In the genomic region with DNA sequence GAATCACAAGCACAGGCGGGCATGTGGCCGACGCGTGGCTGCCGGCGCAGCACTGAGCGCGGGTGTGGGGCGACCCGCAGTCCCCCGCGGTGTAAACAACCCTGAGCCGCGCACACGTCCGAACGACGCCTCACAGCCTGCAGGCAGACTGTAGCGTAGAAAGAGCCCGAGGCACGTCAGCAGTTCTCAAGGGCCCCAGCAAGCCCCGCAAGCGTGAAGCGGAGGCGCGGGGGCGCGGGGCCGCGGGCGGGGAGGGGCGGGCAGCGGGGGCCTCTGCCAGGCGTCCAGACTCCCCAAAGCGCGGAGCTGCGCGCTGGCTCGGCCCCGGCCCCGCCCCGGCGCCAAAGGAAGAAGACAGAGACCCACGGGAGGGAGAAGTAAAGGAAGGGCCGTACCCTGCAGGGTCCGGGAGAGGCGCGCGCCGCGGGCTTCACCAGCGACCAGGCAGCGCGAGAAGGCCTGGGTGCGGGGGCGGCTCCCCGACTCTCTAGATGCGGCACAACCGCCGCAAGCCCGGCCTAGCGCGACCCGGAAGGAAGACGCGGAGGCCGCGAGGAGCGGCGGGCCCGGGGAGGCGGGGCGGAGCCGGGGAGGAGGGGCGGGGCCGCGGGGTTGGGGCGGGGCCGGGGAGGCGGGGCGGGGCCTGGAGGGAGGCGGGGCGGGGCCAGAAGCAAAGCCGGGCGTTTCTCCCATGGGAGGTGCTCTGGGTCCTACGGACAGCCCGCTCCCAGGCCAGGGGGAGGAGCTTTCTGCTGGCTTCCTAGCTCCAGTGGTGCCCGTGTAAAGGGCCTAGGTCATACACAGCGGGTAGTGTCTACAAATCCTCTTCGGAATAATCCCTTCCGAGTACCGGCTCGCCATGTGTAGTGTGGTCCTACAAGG, we compare ENCODE assay signal across 8 cellular contexts. TPM values are rescaled to one million over a fixed set of nuclear protein-coding genes. Genes with fewer than 3 reads are reported as not detected.
A peak's percentile ranks its signal among the peaks of the same experiment; 100 is the strongest.
DNase-seq lines count a peak whose midpoint lies in the region; ATAC-seq and TF ChIP-seq lines count a peak whose summit lies in the region.

A gene (minus strand): TSS at position 536 of the 882 bp plus-strand sequence. CDS start 20,958 bp downstream, outside the sequence.

- POLR2A ChIA-PET in RWPE1 (lab: Yijun Ruan, JAX; ENCODE audit: low non-redundant PET) = no interaction called here
- POLR2A ChIA-PET in naive thymus-derived CD8-positive, alpha-beta T cell (lab: Charles Lee) = interaction anchor here (0.7 kb wide), 1 partner anchor 19 kb away, joined by 3 read pairs; no protein-coding TSS in a partner anchor

- TF ChIP-seq RAD21 in Ishikawa (IDR thresholded peaks at IDR 0.05; ENCODE audit: low read depth) = no peak

- no peak for TF ChIP-seq EP300 in Ishikawa (IDR thresholded peaks at IDR 0.05; ENCODE audit: borderline replicate concordance)

- no peak for TF ChIP-seq CTCF in RWPE1 (conservative IDR thresholded peaks at IDR 0.05; ENCODE audit: low read depth)

- CTCF ChIA-PET in RWPE1 (lab: Yijun Ruan, JAX) = interaction anchor here (0.6 kb wide), 1 partner anchor 828 kb away, joined by 8 read pairs; no protein-coding TSS in a partner anchor

- H3K27ac Mint-ChIP-seq in naive thymus-derived CD8-positive, alpha-beta T cell = peak within 1 kb of the TSS; percentile 87 to 97 (median 95)

- no peaks in the 10 kb centered on the region for H3K27me3 Mint-ChIP-seq in naive thymus-derived CD8-positive, alpha-beta T cell

- H3K4me3 Mint-ChIP-seq in naive thymus-derived CD8-positive, alpha-beta T cell = peak within 1 kb of the TSS; percentile 91 to 98 (median 94)

- peak; percentile 76 for ATAC-seq in GM21576 (IDR thresholded peaks at IDR 0.05; ENCODE audit: unreplicated experiment)
- ATAC-seq in naive thymus-derived CD8-positive, alpha-beta T cell = peak; percentile 80 to 84

- peak within 1 kb of the TSS; percentile 89 for H3K27ac ChIP-seq in RWPE1

- H3K4me1 Mint-ChIP-seq in naive thymus-derived CD8-positive, alpha-beta T cell = peaks cover 23 to 37% (median 33%) of the 10 kb centered on the region in 4 donors

- H3K36me3 Mint-ChIP-seq in naive thymus-derived CD8-positive, alpha-beta T cell = peaks cover 5 to 6% (median 6%) of the 10 kb centered on the region in 3 donors

- H3K9me3 Mint-ChIP-seq in naive thymus-derived CD8-positive, alpha-beta T cell = peaks cover 0 to 4% (median under 1%) of the 10 kb centered on the region in 9 donors

- peak; percentile 39 for DNase-seq in DMS79 (lab: John Stamatoyannopoulos, UW)
- peak; percentile 88 for DNase-seq in RWPE1 (ENCODE audit: low spot score)
- DNase-seq in activated T-helper 1 cell treated with anti-CD3 and anti-CD28 coated beads, Interleukin-2, amount 50 U/mL, for 16 hours (ENCODE audit: low read depth in 1 of 2, low spot score in 1 of 2) = peak; percentile 50 to 72
- peak; percentile 71 for DNase-seq in fibroblast of peridontal ligament (ENCODE audit: extremely low read depth)
- DNase-seq in naive thymus-derived CD8-positive, alpha-beta T cell = peak; percentile 69 to 84 (median 76)
- peak; percentile 84 for DNase-seq in stimulated activated naive CD4-positive, alpha-beta T cell treated with Interleukin-2 at 50 U/mL for 16 hours (lab: John Stamatoyannopoulos, UW)

TF ChIP-seq in Ishikawa, 13 proteins besides CTCF, POLR2A, EP300 and RAD21:
- TF ChIP-seq TAF1 (IDR thresholded peaks at IDR 0.05; ENCODE audit: low read depth) (peak; percentile 69; the same call in 1 of the 2 replicates), TCF12 (IDR thresholded peaks at IDR 0.05; ENCODE audit: low read depth) (peak; percentile 45; the same call in 1 of the 2 replicates), YY1 (IDR thresholded peaks at IDR 0.05; ENCODE audit: low read depth) (no peak), EGR1 (IDR thresholded peaks at IDR 0.05) (peak; percentile 82), ZBTB7A (IDR thresholded peaks at IDR 0.05; ENCODE audit: low read depth) (peak; percentile 79; the same call in 1 of the 2 replicates), CEBPB (IDR thresholded peaks at IDR 0.05) (no peak), NFIC (IDR thresholded peaks at IDR 0.05) (no peak), CREB1 (IDR thresholded peaks at IDR 0.05; ENCODE audit: low read depth) (no peak), FOXM1 (IDR thresholded peaks at IDR 0.05; ENCODE audit: borderline replicate concordance, low read depth) (no peak), TEAD4 (IDR thresholded peaks at IDR 0.05) (no peak)
- TF ChIP-seq, protein P1, sequence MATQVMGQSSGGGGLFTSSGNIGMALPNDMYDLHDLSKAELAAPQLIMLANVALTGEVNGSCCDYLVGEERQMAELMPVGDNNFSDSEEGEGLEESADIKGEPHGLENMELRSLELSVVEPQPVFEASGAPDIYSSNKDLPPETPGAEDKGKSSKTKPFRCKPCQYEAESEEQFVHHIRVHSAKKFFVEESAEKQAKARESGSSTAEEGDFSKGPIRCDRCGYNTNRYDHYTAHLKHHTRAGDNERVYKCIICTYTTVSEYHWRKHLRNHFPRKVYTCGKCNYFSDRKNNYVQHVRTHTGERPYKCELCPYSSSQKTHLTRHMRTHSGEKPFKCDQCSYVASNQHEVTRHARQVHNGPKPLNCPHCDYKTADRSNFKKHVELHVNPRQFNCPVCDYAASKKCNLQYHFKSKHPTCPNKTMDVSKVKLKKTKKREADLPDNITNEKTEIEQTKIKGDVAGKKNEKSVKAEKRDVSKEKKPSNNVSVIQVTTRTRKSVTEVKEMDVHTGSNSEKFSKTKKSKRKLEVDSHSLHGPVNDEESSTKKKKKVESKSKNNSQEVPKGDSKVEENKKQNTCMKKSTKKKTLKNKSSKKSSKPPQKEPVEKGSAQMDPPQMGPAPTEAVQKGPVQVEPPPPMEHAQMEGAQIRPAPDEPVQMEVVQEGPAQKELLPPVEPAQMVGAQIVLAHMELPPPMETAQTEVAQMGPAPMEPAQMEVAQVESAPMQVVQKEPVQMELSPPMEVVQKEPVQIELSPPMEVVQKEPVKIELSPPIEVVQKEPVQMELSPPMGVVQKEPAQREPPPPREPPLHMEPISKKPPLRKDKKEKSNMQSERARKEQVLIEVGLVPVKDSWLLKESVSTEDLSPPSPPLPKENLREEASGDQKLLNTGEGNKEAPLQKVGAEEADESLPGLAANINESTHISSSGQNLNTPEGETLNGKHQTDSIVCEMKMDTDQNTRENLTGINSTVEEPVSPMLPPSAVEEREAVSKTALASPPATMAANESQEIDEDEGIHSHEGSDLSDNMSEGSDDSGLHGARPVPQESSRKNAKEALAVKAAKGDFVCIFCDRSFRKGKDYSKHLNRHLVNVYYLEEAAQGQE (IDR thresholded peaks at IDR 0.05; ENCODE audit: low read depth) = no peak
- TF ChIP-seq, protein P2, sequence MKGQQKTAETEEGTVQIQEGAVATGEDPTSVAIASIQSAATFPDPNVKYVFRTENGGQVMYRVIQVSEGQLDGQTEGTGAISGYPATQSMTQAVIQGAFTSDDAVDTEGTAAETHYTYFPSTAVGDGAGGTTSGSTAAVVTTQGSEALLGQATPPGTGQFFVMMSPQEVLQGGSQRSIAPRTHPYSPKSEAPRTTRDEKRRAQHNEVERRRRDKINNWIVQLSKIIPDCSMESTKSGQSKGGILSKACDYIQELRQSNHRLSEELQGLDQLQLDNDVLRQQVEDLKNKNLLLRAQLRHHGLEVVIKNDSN (IDR thresholded peaks at IDR 0.05) = no peak
- TF ChIP-seq, protein P3, sequence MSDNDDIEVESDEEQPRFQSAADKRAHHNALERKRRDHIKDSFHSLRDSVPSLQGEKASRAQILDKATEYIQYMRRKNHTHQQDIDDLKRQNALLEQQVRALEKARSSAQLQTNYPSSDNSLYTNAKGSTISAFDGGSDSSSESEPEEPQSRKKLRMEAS (IDR thresholded peaks at IDR 0.05) = peak; percentile 85

RNA-seq across cellular contexts. Expression of the gene that starts here (rescaled TPM):
- total RNA-seq in naive thymus-derived CD8-positive, alpha-beta T cell = 10 to 100 TPM; 20.2 to 20.7 TPM
- polyA plus RNA-seq in naive thymus-derived CD8-positive, alpha-beta T cell = 10 to 100 TPM in 1 of 3 donors, 1 to 10 TPM in 2; 6.8 to 11.9 (median 7.7) TPM

Comparison
In these comparisons a context has a peak if more than half of its experiments do, and no peak if none do; other contexts are left out.
1. Peak in every context shown above with its lines: DNase-seq, ATAC-seq and H3K27ac ChIP-seq.